ENCODE assay signal across 9 cellular contexts in genomic region chrX:136910565-136911040, GRCh38.
DNase-seq lines count a peak whose midpoint lies in the region; ATAC-seq and TF ChIP-seq lines count a peak whose summit lies in the region.
"Had no signal": no experiment of that assay in that cellular context is flagged by ENCODE, and none has a peak within 500 bp of the region (broad histone marks: within the 10 kb centered on the region; RNA-seq: fewer than 3 reads in every experiment).

No MANE protein-coding gene starts in this region.

- no peaks in the 10 kb centered on the region for H3K9me3 Mint-ChIP-seq in central memory CD8-positive, alpha-beta T cell
- peaks cover 9% of the 10 kb centered on the region for H3K9me3 Mint-ChIP-seq in nephron

- ATAC-seq in central memory CD8-positive, alpha-beta T cell (replicated peaks; ENCODE audit: extremely low read depth, poor library complexity, severe bottlenecking): no peak
- ATAC-seq in GM18873 (IDR thresholded peaks at IDR 0.05; ENCODE audit: low FRiP score, unreplicated experiment): no peak

- peak overlapping the region; percentile 12 for H3K9ac ChIP-seq in HUES6 (ENCODE audit: low read length)

- H3K4me1 ChIP-seq in HUES6 (ENCODE audit: control insufficient read depth, insufficient read depth, low read length): peaks cover 12% of the 10 kb centered on the region; the same call in 1 of the 2 replicates

- H3K27ac ChIP-seq in HUES6 (ENCODE audit: low read depth, low read length): no peak overlapping the region

- H3K4me3 ChIP-seq in HUES6 (ENCODE audit: low read depth, low read length): peak overlapping the region; percentile 77

- no peaks in the 10 kb centered on the region for H3K36me3 ChIP-seq in HUES6 (ENCODE audit: control insufficient read depth, insufficient read depth, low read length)

- peaks cover 11% of the 10 kb centered on the region for H3K36me3 Mint-ChIP-seq in central memory CD8-positive, alpha-beta T cell (ENCODE audit: insufficient read depth)
- H3K36me3 Mint-ChIP-seq in nephron (ENCODE audit: low read depth): no peaks in the 10 kb centered on the region

- CTCF ChIA-PET in GM10248 (lab: Yijun Ruan, JAX): no interaction called here

- H3K4me3 Mint-ChIP-seq in central memory CD8-positive, alpha-beta T cell: peak overlapping the region; percentile 98
- H3K4me3 Mint-ChIP-seq in nephron: peak overlapping the region; percentile 89 to 95 (median 91)

- H3K9me3 ChIP-seq in HUES6 (ENCODE audit: control insufficient read depth, insufficient read depth, low read depth, low read length): no peaks in the 10 kb centered on the region

- H3K27ac Mint-ChIP-seq in central memory CD8-positive, alpha-beta T cell (ENCODE audit: low read depth): peak overlapping the region; percentile 96
- peak overlapping the region; percentile 63 to 97 (median 93) for H3K27ac Mint-ChIP-seq in nephron

- H3K27me3 ChIP-seq in HUES6 (ENCODE audit: control insufficient read depth, insufficient read depth, low read length): no peaks in the 10 kb centered on the region

- peaks cover 27% of the 10 kb centered on the region for H3K4me1 Mint-ChIP-seq in central memory CD8-positive, alpha-beta T cell
- H3K4me1 Mint-ChIP-seq in nephron: peaks cover 6% of the 10 kb centered on the region

- POLR2A ChIA-PET in GM10248 (lab: Yijun Ruan, JAX): no interaction called here

- no peaks in the 10 kb centered on the region for H3K27me3 Mint-ChIP-seq in central memory CD8-positive, alpha-beta T cell
- no peaks in the 10 kb centered on the region for H3K27me3 Mint-ChIP-seq in nephron (ENCODE audit: low read depth)

- DNase-seq in Ammon's horn (ENCODE audit: low spot score) (peak; percentile 2), NOMO-1 treated with dmso at 0.1 percent for 144 hours (lab: John Stamatoyannopoulos, UW; ENCODE audit: unreplicated experiment) (no peak), GM10248 (ENCODE audit: extremely low spot score) (no peak), SKM-1 treated with dmso at 0.1 percent for 144 hours (lab: John Stamatoyannopoulos, UW; ENCODE audit: unreplicated experiment) (no peak)
- DNase-seq in central memory CD8-positive, alpha-beta T cell (ENCODE audit: low spot score in 2 of 2): no peak
- DNase-seq: activated gamma-delta T cell had no signal

- TF ChIP-seq CTCF in nephron (IDR thresholded peaks at IDR 0.05; ENCODE audit: unreplicated experiment in 3 of 3): no peak
- TF ChIP-seq CTCF in GM10248 (IDR thresholded peaks at IDR 0.05; ENCODE audit: control extremely low read depth, extremely low read depth, low read depth, missing control alignments): no peak
